In genomic region chrX:149540621-149541520, GRCh38 we compare ENCODE assay signal across 8 cellular contexts. TPM values are rescaled to one million over a fixed set of nuclear protein-coding genes. Genes with fewer than 3 reads are reported as not detected.
DNase-seq lines count a peak whose midpoint lies in the region; ATAC-seq, FAIRE-seq and TF ChIP-seq lines count a peak whose summit lies in the region.

Gene EOLA1, plus strand, starts transcription at chrX:149541012. Its CDS starts 4,619 bp downstream, at chrX:149545631.

- no peaks in the 10 kb centered on the region for H3K9me3 ChIP-seq in keratinocyte (ENCODE audit: control insufficient read depth, low read depth, low read length)

- peak; percentile 73 for TF ChIP-seq POLR2A in GM18951 (IDR thresholded peaks at IDR 0.05; ENCODE audit: extremely low read depth, insufficient read depth, insufficient read length)

- peak; percentile 51 for DNase-seq in AG08395 (ENCODE audit: low spot score)
- DNase-seq in NCI-H345 (lab: John Stamatoyannopoulos, UW): peak; percentile 95
- DNase-seq in activated CD4-positive, CD25-positive, alpha-beta regulatory T cell (lab: John Stamatoyannopoulos, UW): peak; percentile 62 to 82 (median 78)
- DNase-seq in caudate nucleus (lab: John Stamatoyannopoulos, UW): peak in 57 of 61 donors; percentile 17 to 96 (median 83)
- DNase-seq in keratinocyte (ENCODE audit: low read depth, low spot score): peak; percentile 78
- peak; percentile 73 to 84 (median 81) for DNase-seq in stimulated activated CD4-positive, alpha-beta T cell treated with anti-CD3 and anti-CD28 coated beads, Interleukin-12 subunit alpha, Interleukin-12 subunit beta, amount 100 ng/mL, for 48 hours (ENCODE audit: low read depth in 2 of 3, low spot score in 1 of 3)

- H3K36me3 ChIP-seq in keratinocyte (ENCODE audit: control insufficient read depth in 2 of 2, extremely low read depth in 1 of 2, insufficient read depth in 2 of 2, low read length in 2 of 2): no peaks in the 10 kb centered on the region

- H3K27ac ChIP-seq in caudate nucleus (ENCODE audit: low read depth, low read length) (peak within 1 kb of the TSS; percentile 90), keratinocyte (ENCODE audit: control insufficient read depth, insufficient read depth, low read length) (peak within 1 kb of the TSS; percentile 78)

- in situ Hi-C loops in GM18951 (cut with MboI; ENCODE audit: low sequenced_read_pairs, unreplicated experiment): no loop called here

- peak; percentile 46 for FAIRE-seq in keratinocyte (lab: Jason Lieb, UNC)

- H4K20me1 ChIP-seq in keratinocyte (ENCODE audit: control insufficient read depth, extremely low read depth, insufficient read depth, low read length): no peaks in the 10 kb centered on the region

- peak within 1 kb of the TSS; percentile 72 for H3K9ac ChIP-seq in keratinocyte (ENCODE audit: control insufficient read depth, extremely low read depth, insufficient read depth, low read length)

- H2AFZ ChIP-seq in keratinocyte (ENCODE audit: control insufficient read depth, low read length): peak within 1 kb of the TSS; percentile 83

- H3K79me2 ChIP-seq in keratinocyte (ENCODE audit: control insufficient read depth, insufficient read depth, low read length): no peaks in the 10 kb centered on the region

- peak; percentile 63 for ATAC-seq in HG03196 (IDR thresholded peaks at IDR 0.05; ENCODE audit: unreplicated experiment)

- no peaks in the 10 kb centered on the region for H3K27me3 ChIP-seq in keratinocyte (ENCODE audit: control insufficient read depth, extremely low read depth, insufficient read depth, low read length)

- H3K9me1 ChIP-seq in keratinocyte (ENCODE audit: control insufficient read depth, extremely low read depth, insufficient read depth, low read length): no peaks in the 10 kb centered on the region

- peak within 1 kb of the TSS; percentile 75 for H3K4me2 ChIP-seq in keratinocyte (ENCODE audit: control insufficient read depth, extremely low read depth, insufficient read depth, low read depth, low read length)

- peak in 1 of 3 experiments; percentile 4 for TF ChIP-seq CTCF in keratinocyte (optimal IDR thresholded peaks at IDR 0.05 in 1 of 3, IDR thresholded peaks at IDR 0.05 in 1 of 3, conservative IDR thresholded peaks at IDR 0.05 in 1 of 3; ENCODE audit: extremely low read depth in 1 of 3, insufficient read depth in 2 of 3, low read length in 3 of 3)

- H3K4me3 ChIP-seq in keratinocyte (ENCODE audit: control insufficient read depth in 2 of 3, extremely low read depth in 1 of 3, insufficient read depth in 2 of 3, low read depth in 1 of 3, low read length in 3 of 3): peak within 1 kb of the TSS; percentile 62 to 80 (median 77)

- peaks cover 5% of the 10 kb centered on the region for H3K4me1 ChIP-seq in keratinocyte (ENCODE audit: control insufficient read depth, extremely low read depth, insufficient read depth, low read length)

- dilution Hi-C loops in keratinocyte (cut with MboI; ENCODE audit: extremely low pct_ligation_motif_present, low sequenced_read_pairs): no loop called here

RNA-seq across cellular contexts. Expression of gene EOLA1, which starts in this region (rescaled TPM):
- polyA plus RNA-seq in keratinocyte: 8.9 to 12.4 TPM (median 9.3 TPM) in 3 replicates
- polyA plus RNA-seq in keratinocyte (2011; ENCODE audit: low read depth): 9.7 TPM
- 9.8 and 10.2 TPM in 2 replicates for polyA plus RNA-seq in keratinocyte (2011; cell fraction: cytosol; rRNA removed)
- polyA plus RNA-seq in keratinocyte (2011; cell fraction: nucleus; rRNA removed): 23.0 and 26.5 TPM in 2 replicates
- polyA plus RNA-seq in keratinocyte (2012; ENCODE audit: low replicate concordance): 9.3 and 10.4 TPM in 2 replicates
- 3.9 to 9.7 TPM (median 6.0 TPM) in 3 replicates for polyA minus RNA-seq in keratinocyte
- polyA minus RNA-seq in keratinocyte (2011; cell fraction: cytosol; rRNA and poly(A)+ RNA removed): 13.2 TPM
- polyA minus RNA-seq in keratinocyte (2011; cell fraction: nucleus; rRNA and poly(A)+ RNA removed): 17.0 and 17.5 TPM in 2 replicates

Comparison
In these comparisons a context has a peak if more than half of its experiments do, and no peak if none do; other contexts are left out.
1. Peak in every context shown above with its lines: DNase-seq, ATAC-seq, H3K4me3 ChIP-seq and H3K27ac ChIP-seq.